9 cellular contexts compared by ENCODE assay signal in the genomic region with DNA sequence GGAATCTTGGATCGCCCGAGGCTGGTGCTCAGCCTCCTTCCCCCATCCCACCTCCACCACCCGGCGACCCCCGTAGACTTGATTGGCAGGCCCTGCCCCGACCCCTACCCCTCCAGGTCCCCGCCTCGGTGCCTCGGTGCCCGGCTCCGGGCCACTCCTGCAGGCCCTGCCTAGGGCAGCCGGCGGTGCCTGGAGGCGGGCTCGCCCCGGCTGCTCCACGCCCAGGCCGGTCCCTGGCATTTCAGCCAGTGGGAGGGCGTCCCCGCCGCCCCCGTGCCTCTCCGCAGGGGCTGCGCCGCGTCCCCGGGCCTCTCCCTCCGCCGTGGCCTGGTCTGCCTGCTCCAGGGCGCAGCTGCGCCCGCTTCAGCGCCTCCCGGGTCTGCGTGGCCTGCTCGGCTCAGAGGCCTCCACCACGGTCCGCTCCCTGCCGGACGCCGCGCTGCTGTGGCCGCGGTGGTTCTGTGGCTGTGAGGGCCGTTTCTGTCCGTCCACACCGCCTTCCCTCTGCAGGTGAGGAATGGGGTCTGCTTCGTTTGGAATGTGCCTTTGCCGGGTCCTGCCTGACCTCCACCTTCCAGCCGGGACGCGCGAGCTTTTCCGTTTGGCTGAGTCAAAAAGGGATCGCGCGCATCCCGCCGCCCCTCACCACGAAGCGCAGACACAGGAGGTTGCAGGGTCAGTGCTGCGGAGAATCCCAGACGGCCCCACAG. TPM values are rescaled to one million over a fixed set of nuclear protein-coding genes. Genes with fewer than 3 reads are reported as not detected.
DNase-seq lines count a peak whose midpoint lies in the region; ATAC-seq and TF ChIP-seq lines count a peak whose summit lies in the region.
"Had no signal": no experiment of that assay in that cellular context is flagged by ENCODE, and none has a peak within 500 bp of the region (broad histone marks: within the 10 kb centered on the region; RNA-seq: fewer than 3 reads in every experiment).

No MANE protein-coding gene starts in this region.

- peak overlapping the region; percentile 95 for H2AFZ ChIP-seq in GM23338

- TF ChIP-seq CTCF in GM23338 (conservative IDR thresholded peaks at IDR 0.05; ENCODE audit: low read depth in 2 of 2) = no peak
- TF ChIP-seq CTCF in colonic mucosa (IDR thresholded peaks at IDR 0.05) = no peak

- peaks cover 12% of the 10 kb centered on the region for H3K4me1 Mint-ChIP-seq in GM23338

- peak overlapping the region; percentile 68 for H3K4me3 ChIP-seq in GM23338
- peak overlapping the region; percentile 22 for H3K4me3 ChIP-seq in colonic mucosa
- H3K4me3 ChIP-seq in skin epidermis = peak overlapping the region; percentile 21 to 48 (median 32)

- H3K27ac Mint-ChIP-seq in GM23338 = no peak overlapping the region

- peaks cover 31% of the 10 kb centered on the region for H3K27me3 ChIP-seq in GM23338 (ENCODE audit: insufficient read depth)
- H3K27me3 ChIP-seq in colonic mucosa = peaks cover 17% of the 10 kb centered on the region
- H3K27me3 ChIP-seq in layer of hippocampus (ENCODE audit: control insufficient read depth, insufficient read depth, low read length) = peaks cover 11% of the 10 kb centered on the region

- no peaks in the 10 kb centered on the region for H3K9me3 Mint-ChIP-seq in GM23338

- peaks cover 20% of the 10 kb centered on the region for H3F3A ChIP-seq in GM23338 (replicated peaks; ENCODE audit: low read depth)

- H3K4me1 ChIP-seq in GM23338 (ENCODE audit: insufficient read depth) (peaks cover 19% of the 10 kb centered on the region), colonic mucosa (no peaks in the 10 kb centered on the region)

- H3K9me2 ChIP-seq in GM23338 (ENCODE audit: insufficient read depth) = no peaks in the 10 kb centered on the region

- no peaks in the 10 kb centered on the region for H3K79me2 ChIP-seq in GM23338 (replicated peaks; ENCODE audit: insufficient read depth)

- H3K27ac ChIP-seq in GM23338 (ENCODE audit: low read depth) = no peak overlapping the region
- H3K27ac ChIP-seq in colonic mucosa = no peak overlapping the region
- H3K27ac ChIP-seq in layer of hippocampus (ENCODE audit: low read depth, low read length) = peak overlapping the region; percentile 42
- peak overlapping the region in 20 of 21 experiments; percentile 25 to 81 (median 71) for H3K27ac ChIP-seq in skin epidermis

- intact Hi-C loops in colonic mucosa (cut with DNase I) = no loop called here

- peak; percentile 76 for ATAC-seq in GM23338
- ATAC-seq in GM21786 (IDR thresholded peaks at IDR 0.05; ENCODE audit: unreplicated experiment) = no peak
- ATAC-seq in GM18909 (IDR thresholded peaks at IDR 0.05; ENCODE audit: poor library complexity, unreplicated experiment) = no peak
- no peak for ATAC-seq in HG03095 (IDR thresholded peaks at IDR 0.05; ENCODE audit: unreplicated experiment)

- no peak overlapping the region for H3K9ac ChIP-seq in colonic mucosa (ENCODE audit: low read depth in 2 of 2, low read length in 2 of 2)

- peak overlapping the region; percentile 92 for H3K4me2 ChIP-seq in GM23338

- no peaks in the 10 kb centered on the region for H3K9me3 ChIP-seq in colonic mucosa

- DNase-seq in GM23338 (ENCODE audit: low spot score) (peak; percentile 66), colonic mucosa (no peak), putamen (ENCODE audit: low spot score) (no peak)
- DNase-seq: Kasumi-1 had no signal

- H3K36me3 ChIP-seq in GM23338 (ENCODE audit: insufficient read depth) = no peaks in the 10 kb centered on the region
- no peaks in the 10 kb centered on the region for H3K36me3 ChIP-seq in colonic mucosa

- no peaks in the 10 kb centered on the region for H3K36me3 Mint-ChIP-seq in GM23338 (ENCODE audit: low read depth)

- H3K4me3 Mint-ChIP-seq in GM23338 = peak overlapping the region; percentile 74

- peaks cover 12% of the 10 kb centered on the region for H3K27me3 Mint-ChIP-seq in GM23338 (ENCODE audit: insufficient read depth, low read depth, poor library complexity)

- no peaks in the 10 kb centered on the region for H4K20me1 ChIP-seq in GM23338 (replicated peaks; ENCODE audit: insufficient read depth)

TF ChIP-seq in GM23338, 12 proteins besides CTCF, POLR2A, EP300 and RAD21 (continues in another document):
- TF ChIP-seq, protein P1, sequence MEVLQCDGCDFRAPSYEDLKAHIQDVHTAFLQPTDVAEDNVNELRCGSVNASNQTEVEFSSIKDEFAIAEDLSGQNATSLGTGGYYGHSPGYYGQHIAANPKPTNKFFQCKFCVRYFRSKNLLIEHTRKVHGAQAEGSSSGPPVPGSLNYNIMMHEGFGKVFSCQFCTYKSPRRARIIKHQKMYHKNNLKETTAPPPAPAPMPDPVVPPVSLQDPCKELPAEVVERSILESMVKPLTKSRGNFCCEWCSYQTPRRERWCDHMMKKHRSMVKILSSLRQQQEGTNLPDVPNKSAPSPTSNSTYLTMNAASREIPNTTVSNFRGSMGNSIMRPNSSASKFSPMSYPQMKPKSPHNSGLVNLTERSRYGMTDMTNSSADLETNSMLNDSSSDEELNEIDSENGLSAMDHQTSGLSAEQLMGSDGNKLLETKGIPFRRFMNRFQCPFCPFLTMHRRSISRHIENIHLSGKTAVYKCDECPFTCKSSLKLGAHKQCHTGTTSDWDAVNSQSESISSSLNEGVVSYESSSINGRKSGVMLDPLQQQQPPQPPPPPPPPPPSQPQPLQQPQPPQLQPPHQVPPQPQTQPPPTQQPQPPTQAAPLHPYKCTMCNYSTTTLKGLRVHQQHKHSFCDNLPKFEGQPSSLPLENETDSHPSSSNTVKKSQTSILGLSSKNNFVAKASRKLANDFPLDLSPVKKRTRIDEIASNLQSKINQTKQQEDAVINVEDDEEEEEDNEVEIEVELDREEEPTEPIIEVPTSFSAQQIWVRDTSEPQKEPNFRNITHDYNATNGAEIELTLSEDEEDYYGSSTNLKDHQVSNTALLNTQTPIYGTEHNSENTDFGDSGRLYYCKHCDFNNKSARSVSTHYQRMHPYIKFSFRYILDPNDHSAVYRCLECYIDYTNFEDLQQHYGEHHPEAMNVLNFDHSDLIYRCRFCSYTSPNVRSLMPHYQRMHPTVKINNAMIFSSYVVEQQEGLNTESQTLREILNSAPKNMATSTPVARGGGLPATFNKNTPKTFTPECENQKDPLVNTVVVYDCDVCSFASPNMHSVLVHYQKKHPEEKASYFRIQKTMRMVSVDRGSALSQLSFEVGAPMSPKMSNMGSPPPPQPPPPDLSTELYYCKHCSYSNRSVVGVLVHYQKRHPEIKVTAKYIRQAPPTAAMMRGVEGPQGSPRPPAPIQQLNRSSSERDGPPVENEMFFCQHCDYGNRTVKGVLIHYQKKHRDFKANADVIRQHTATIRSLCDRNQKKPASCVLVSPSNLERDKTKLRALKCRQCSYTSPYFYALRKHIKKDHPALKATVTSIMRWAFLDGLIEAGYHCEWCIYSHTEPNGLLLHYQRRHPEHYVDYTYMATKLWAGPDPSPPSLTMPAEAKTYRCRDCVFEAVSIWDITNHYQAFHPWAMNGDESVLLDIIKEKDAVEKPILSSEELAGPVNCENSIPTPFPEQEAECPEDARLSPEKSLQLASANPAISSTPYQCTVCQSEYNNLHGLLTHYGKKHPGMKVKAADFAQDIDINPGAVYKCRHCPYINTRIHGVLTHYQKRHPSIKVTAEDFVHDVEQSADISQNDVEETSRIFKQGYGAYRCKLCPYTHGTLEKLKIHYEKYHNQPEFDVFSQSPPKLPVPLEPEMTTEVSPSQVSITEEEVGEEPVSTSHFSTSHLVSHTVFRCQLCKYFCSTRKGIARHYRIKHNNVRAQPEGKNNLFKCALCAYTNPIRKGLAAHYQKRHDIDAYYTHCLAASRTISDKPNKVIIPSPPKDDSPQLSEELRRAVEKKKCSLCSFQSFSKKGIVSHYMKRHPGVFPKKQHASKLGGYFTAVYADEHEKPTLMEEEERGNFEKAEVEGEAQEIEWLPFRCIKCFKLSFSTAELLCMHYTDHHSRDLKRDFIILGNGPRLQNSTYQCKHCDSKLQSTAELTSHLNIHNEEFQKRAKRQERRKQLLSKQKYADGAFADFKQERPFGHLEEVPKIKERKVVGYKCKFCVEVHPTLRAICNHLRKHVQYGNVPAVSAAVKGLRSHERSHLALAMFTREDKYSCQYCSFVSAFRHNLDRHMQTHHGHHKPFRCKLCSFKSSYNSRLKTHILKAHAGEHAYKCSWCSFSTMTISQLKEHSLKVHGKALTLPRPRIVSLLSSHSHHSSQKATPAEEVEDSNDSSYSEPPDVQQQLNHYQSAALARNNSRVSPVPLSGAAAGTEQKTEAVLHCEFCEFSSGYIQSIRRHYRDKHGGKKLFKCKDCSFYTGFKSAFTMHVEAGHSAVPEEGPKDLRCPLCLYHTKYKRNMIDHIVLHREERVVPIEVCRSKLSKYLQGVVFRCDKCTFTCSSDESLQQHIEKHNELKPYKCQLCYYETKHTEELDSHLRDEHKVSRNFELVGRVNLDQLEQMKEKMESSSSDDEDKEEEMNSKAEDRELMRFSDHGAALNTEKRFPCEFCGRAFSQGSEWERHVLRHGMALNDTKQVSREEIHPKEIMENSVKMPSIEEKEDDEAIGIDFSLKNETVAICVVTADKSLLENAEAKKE (CRISPR knock-in tag; IDR thresholded peaks at IDR 0.05) = no peak
- no peak for TF ChIP-seq ZNF331 (CRISPR knock-in tag; IDR thresholded peaks at IDR 0.05; ENCODE audit: low read depth)
- no peak for TF ChIP-seq STAT1 (IDR thresholded peaks at IDR 0.05; ENCODE audit: unreplicated experiment)
- no peak for TF ChIP-seq POLR2AphosphoS5 (IDR thresholded peaks at IDR 0.05; ENCODE audit: low read depth)
- TF ChIP-seq CREB1 (CRISPR knock-in tag; IDR thresholded peaks at IDR 0.05; ENCODE audit: low read depth) = no peak
- TF ChIP-seq EZH2 (IDR thresholded peaks at IDR 0.05; ENCODE audit: low read depth, unreplicated experiment) = peak; percentile 56
- no peak for TF ChIP-seq JUNB (IDR thresholded peaks at IDR 0.05; ENCODE audit: unreplicated experiment)

RNA-seq across cellular contexts. Expression of a gene that starts 48.3 kb away (rescaled TPM):
- 1.7 and 2.8 TPM in 2 replicates for total RNA-seq in GM23338 (2014; rRNA removed; shearing (Covaris generic))
- 0.70 and 0.82 TPM in 2 replicates for polyA plus RNA-seq in GM23338 (2016; fragmentation: Nextera tagmentation; extraction: Ambion mirVana)
- total RNA-seq in colonic mucosa = not detected

Comparison
In these comparisons a context has a peak if more than half of its experiments do, and no peak if none do; other contexts are left out.
1. H3K27ac ChIP-seq: peak in layer of hippocampus (single experiment) and skin epidermis (20 of 21); none in GM23338 (single experiment) and colonic mucosa (single experiment).
2. Peak in every context shown above with its lines, with median percentiles within 50 percentile points of each other: H3K4me3 ChIP-seq.